Comparison of ENCODE assay signal across 17 cellular contexts in genomic region chr16:4979164-4979563, GRCh38. TPM values are rescaled to one million over a fixed set of nuclear protein-coding genes. Genes with fewer than 3 reads are reported as not detected.
A peak's percentile ranks its signal among the peaks of the same experiment; 100 is the strongest.
DNase-seq lines count a peak whose midpoint lies in the region; ATAC-seq and TF ChIP-seq lines count a peak whose summit lies in the region.
"Had no signal": no experiment of that assay in that cellular context is flagged by ENCODE, and none has a peak within 500 bp of the region (broad histone marks: within the 10 kb centered on the region; RNA-seq: fewer than 3 reads in every experiment).

No MANE protein-coding gene starts in this region.

- H3K9me3 ChIP-seq in IMR-90 (ENCODE audit: control insufficient read depth, insufficient read depth, low read length) (no peaks in the 10 kb centered on the region), gastrocnemius medialis (no peaks in the 10 kb centered on the region)
- H3K9me3 ChIP-seq: A549, BE2C had no signal

- no peaks in the 10 kb centered on the region for H3K79me1 ChIP-seq in IMR-90 (ENCODE audit: low read depth in 1 of 2, low read length in 2 of 2)

- H4K8ac ChIP-seq in IMR-90 (ENCODE audit: low read depth in 2 of 2, low read length in 2 of 2) = no peak overlapping the region

- TF ChIP-seq CTCF in IMR-90 (conservative IDR thresholded peaks at IDR 0.05; ENCODE audit: low read depth, low read length) (no peak), dorsolateral prefrontal cortex (IDR thresholded peaks at IDR 0.05 in 54 of 56, conservative IDR thresholded peaks at IDR 0.05 in 2 of 56; ENCODE audit: low read depth in 1 of 56, partially characterized antibody in 56 of 56) (no peak), gastrocnemius medialis (IDR thresholded peaks at IDR 0.05 in 4 of 5, conservative IDR thresholded peaks at IDR 0.05 in 1 of 5) (no peak)

- H3K36me3 ChIP-seq in IMR-90 (ENCODE audit: control insufficient read depth, insufficient read depth, low read length) (no peaks in the 10 kb centered on the region), gastrocnemius medialis (no peaks in the 10 kb centered on the region)
- H3K36me3 ChIP-seq: BE2C had no signal

- H3K9ac ChIP-seq in IMR-90 (ENCODE audit: low read depth, low read length) = no peak overlapping the region

- H3K4me1 ChIP-seq in IMR-90 (ENCODE audit: control insufficient read depth, insufficient read depth, low read length) (no peaks in the 10 kb centered on the region), gastrocnemius medialis (peaks cover 40 to 50% of the 10 kb centered on the region in 2 donors)
- H3K4me1 ChIP-seq: A549, BE2C had no signal

- no peak overlapping the region for H4K5ac ChIP-seq in IMR-90 (ENCODE audit: low read depth, low read length)

- BruUV-seq in IMR-90 (replicated peaks; lab: Mats Ljungman, UMichigan) = no TSS peak

- H3K4me3 ChIP-seq in IMR-90 (ENCODE audit: insufficient read depth, low read depth, low read length) (no peak overlapping the region), dorsolateral prefrontal cortex (no peak overlapping the region), gastrocnemius medialis (no peak overlapping the region)
- H3K4me3 ChIP-seq: A549 had no signal

- H2AFZ ChIP-seq in IMR-90 (replicated peaks; ENCODE audit: low read length, poor library complexity) = peak overlapping the region; percentile 13

- ATAC-seq in IMR-90 (ENCODE audit: low read depth) = no peak
- no peak for ATAC-seq in gastrocnemius medialis
- no peak for ATAC-seq in GM18511 (IDR thresholded peaks at IDR 0.05; ENCODE audit: unreplicated experiment)
- no peak for ATAC-seq in HG02970 (IDR thresholded peaks at IDR 0.05; ENCODE audit: low FRiP score, unreplicated experiment)
- ATAC-seq: A549; CD8-positive, alpha-beta T cell had no signal

- no peaks in the 10 kb centered on the region for H4K20me1 ChIP-seq in IMR-90 (ENCODE audit: insufficient read depth, low read length)

- no peak for DNase-seq in IMR-90
- peak in 1 of 10 donors; percentile 25 for DNase-seq in dorsolateral prefrontal cortex
- no peak for DNase-seq in gastrocnemius medialis
- DNase-seq in head of caudate nucleus = no peak
- DNase-seq: BE2C; CD8-positive, alpha-beta T cell; COR-L47; DMS153; DMS79 treated with DMSO at 0.1 percent for 48 hours; EL; HCEC 1CT; HFFc6 had no signal

- 83% methylated on average over 3 of the region's 7 CpGs; no CpG with 5 or more reads in 1 of the 2 experiments for WGBS in IMR-90 (ENCODE audit: extremely low coverage in 2 of 2, insufficient read length in 1 of 2), 2 experiments

- H3K27ac ChIP-seq in IMR-90 (ENCODE audit: insufficient read depth, low read length) = no peak overlapping the region
- H3K27ac ChIP-seq in angular gyrus (ENCODE audit: low read depth, low read length) = peak overlapping the region; percentile 73
- H3K27ac ChIP-seq in dorsolateral prefrontal cortex = peak overlapping the region in 50 of 59 donors; percentile 31 to 94 (median 88)
- H3K27ac ChIP-seq in gastrocnemius medialis = peak overlapping the region; percentile 90 to 96 (median 92)
- H3K27ac ChIP-seq: A549 had no signal

- in situ Hi-C loops in IMR-90 (cut with MboI; ENCODE audit: low sequenced_read_pairs) (no loop called here), gastrocnemius medialis (cut with MboI; ENCODE audit: low sequenced_read_pairs in 4 of 4) (no loop called here)

- H2AK5ac ChIP-seq in IMR-90 (ENCODE audit: low read depth, low read length) = no peak overlapping the region

- H2BK120ac ChIP-seq in IMR-90 (ENCODE audit: low read depth, low read length) = no peak overlapping the region

- no peak overlapping the region for H2AK9ac ChIP-seq in IMR-90 (replicated peaks; ENCODE audit: low read depth, low read length, poor library complexity)

- H3K18ac ChIP-seq in IMR-90 (ENCODE audit: low read depth, low read length) = no peak overlapping the region

- no peak overlapping the region for H3K56ac ChIP-seq in IMR-90 (ENCODE audit: extremely low read depth, insufficient read depth, low read length)

- no peak overlapping the region for H3K14ac ChIP-seq in IMR-90 (replicated peaks; ENCODE audit: low read depth, low read length)

- TF ChIP-seq POLR2A in IMR-90 (IDR thresholded peaks at IDR 0.05; ENCODE audit: low read depth, low read length) = no peak
- TF ChIP-seq POLR2A in gastrocnemius medialis (IDR thresholded peaks at IDR 0.05) = no peak

- CTCF ChIA-PET in IMR-90 (lab: Yijun Ruan, JAX) = no interaction called here

- no peak overlapping the region for H3K4ac ChIP-seq in IMR-90 (ENCODE audit: low read depth, low read length)

- H4K91ac ChIP-seq in IMR-90 (ENCODE audit: insufficient read depth, low read depth, low read length) = no peak overlapping the region

- dilution Hi-C loops in IMR-90 (cut with HindIII; ENCODE audit: low sequenced_read_pairs, unreplicated experiment) = no loop called here

- no peak overlapping the region for H3K23ac ChIP-seq in IMR-90 (ENCODE audit: low read depth, low read length)

- H3K27me3 ChIP-seq in IMR-90 (ENCODE audit: control insufficient read depth, insufficient read depth, low read length) (peaks cover 23% of the 10 kb centered on the region), dorsolateral prefrontal cortex (no peaks in the 10 kb centered on the region), gastrocnemius medialis (no peaks in the 10 kb centered on the region)

- no peak overlapping the region for H3K4me2 ChIP-seq in IMR-90 (ENCODE audit: low read depth, low read length)
- H3K4me2 ChIP-seq: A549 had no signal

- no peak for TF ChIP-seq RAD21 in IMR-90 (IDR thresholded peaks at IDR 0.05; ENCODE audit: low read length)

- POLR2A ChIA-PET in IMR-90 (lab: Charles Lee; ENCODE audit: unreplicated experiment) = no interaction called here

- no peak overlapping the region for H2BK5ac ChIP-seq in IMR-90 (ENCODE audit: low read depth, low read length, poor library complexity, severe bottlenecking)

- H2BK20ac ChIP-seq in IMR-90 (ENCODE audit: low read depth, low read length) = no peak overlapping the region

- intact Hi-C loops in IMR-90 (cut with micrococcal nuclease) = no loop called here
- intact Hi-C loops in dorsolateral prefrontal cortex (cut with DNase I) = no loop called here
- intact Hi-C loops in gastrocnemius medialis (cut with DNase I; ENCODE audit: low total_unique reads) = no loop called here
- intact Hi-C loops in head of caudate nucleus (cut with DNase I) = no loop called here

- no peak overlapping the region for H2BK15ac ChIP-seq in IMR-90 (ENCODE audit: low read depth, low read length)

- no peaks in the 10 kb centered on the region for H3K9me1 ChIP-seq in IMR-90 (ENCODE audit: insufficient read depth, low read length)

TF ChIP-seq in IMR-90, 13 proteins besides CTCF, POLR2A, EP300 and RAD21:
- TF ChIP-seq CEBPB (IDR thresholded peaks at IDR 0.05; ENCODE audit: low read depth, low read length) = no peak
- TF ChIP-seq CHD1 (IDR thresholded peaks at IDR 0.05; ENCODE audit: low read depth, low read length) = no peak
- no peak for TF ChIP-seq FOS (IDR thresholded peaks at IDR 0.05; ENCODE audit: low read depth, low read length)
- TF ChIP-seq USF2 (IDR thresholded peaks at IDR 0.05; ENCODE audit: low read depth, low read length) = no peak
- TF ChIP-seq RCOR1 (IDR thresholded peaks at IDR 0.05; ENCODE audit: insufficient replicate concordance, low read length) = no peak
TF ChIP-seq in IMR-90: peak in this region for 0.

RNA-seq across cellular contexts. Expression of gene SEC14L5, which starts 21.0 kb away (rescaled TPM):
- total RNA-seq in IMR-90 (2012; rRNA removed) = not detected in 2 replicates
- 0.07 TPM in 1 of 2 replicates, not detected in the other for polyA plus RNA-seq in IMR-90 (2012; rRNA removed)
- 0.01 and 0.02 TPM in 2 replicates for polyA plus RNA-seq in IMR-90 (2012; cell fraction: cytosol; rRNA removed)
- 0.01 and 0.03 TPM in 2 replicates for polyA plus RNA-seq in IMR-90 (2012; cell fraction: nucleus; rRNA removed; ENCODE audit: low replicate concordance)
- total RNA-seq in dorsolateral prefrontal cortex = 100 to 1,000 TPM in 6 of 120 experiments, 10 to 100 TPM in 114; 34.5 to 145 (median 61.7) TPM
- 1 to 10 TPM in 3 of 4 donors, under 1 TPM in 1; 0.85 to 5.8 (median 1.5) TPM for total RNA-seq in gastrocnemius medialis
- total RNA-seq: CD8-positive, alpha-beta T cell; H4; HFFc6 had no signal

RNA-seq across cellular contexts. Expression of gene PPL, which starts 42.2 kb away (rescaled TPM):
- 0.28 and 0.36 TPM in 2 replicates for total RNA-seq in IMR-90 (2012; rRNA removed)
- polyA plus RNA-seq in IMR-90 (2012; rRNA removed) = 0.19 and 0.34 TPM in 2 replicates
- polyA plus RNA-seq in IMR-90 (2012; cell fraction: cytosol; rRNA removed) = 0.10 and 0.38 TPM in 2 replicates
- polyA plus RNA-seq in IMR-90 (2012; cell fraction: nucleus; rRNA removed; ENCODE audit: low replicate concordance) = 1.4 and 2.1 TPM in 2 replicates
- 10 to 100 TPM in 115 of 120 experiments, 1 to 10 TPM in 5; 6.5 to 31.8 (median 19.5) TPM for total RNA-seq in dorsolateral prefrontal cortex
- 10 to 100 TPM; 12.8 to 23.1 (median 18.3) TPM for total RNA-seq in gastrocnemius medialis
- total RNA-seq: CD8-positive, alpha-beta T cell had no signal

RNA-seq across cellular contexts. Expression of gene NAGPA, which starts 54.6 kb away (rescaled TPM):
- total RNA-seq in IMR-90 (2012; rRNA removed) (5.3 and 6.5 TPM in 2 replicates), dorsolateral prefrontal cortex (10 to 100 TPM; 29.1 to 81.0 (median 49.0) TPM), gastrocnemius medialis (10 to 100 TPM; 15.1 to 27.5 (median 27.4) TPM)
- polyA plus RNA-seq in IMR-90 (2012; rRNA removed) = 12.2 and 15.0 TPM in 2 replicates
- 15.3 and 22.7 TPM in 2 replicates for polyA plus RNA-seq in IMR-90 (2012; cell fraction: cytosol; rRNA removed)
- polyA plus RNA-seq in IMR-90 (2012; cell fraction: nucleus; rRNA removed; ENCODE audit: low replicate concordance) = 29.9 and 61.0 TPM in 2 replicates

Comparison
In these comparisons a context has a peak if more than half of its experiments do, and no peak if none do; other contexts are left out.
1. RNA of gene SEC14L5, which starts 21.0 kb away (total RNA-seq): 34.5 to 145 TPM in dorsolateral prefrontal cortex; 0.85 to 5.8 TPM in gastrocnemius medialis and not detected in IMR-90; every median in the first group is over 4 times any median in the second.